1 cellular context compared by ENCODE assay signal in genomic region chr11:43680521-43681505, GRCh38.
TF ChIP-seq lines count a peak whose summit lies in the region.

HSD17B12 (plus strand) TSS chr11:43680738; CDS start chr11:43680828, 90 bp downstream.

TF ChIP-seq in K562, 482 proteins besides CTCF, POLR2A, EP300 and RAD21 (continued from another document and continues in another):
- TF ChIP-seq CREM (IDR thresholded peaks at IDR 0.05; ENCODE audit: low read depth) (peak; percentile 67), TEAD1 (CRISPR knock-in tag; IDR thresholded peaks at IDR 0.05) (no peak), CTBP1 (IDR thresholded peaks at IDR 0.05; ENCODE audit: borderline replicate concordance) (no peak), CBFB (CRISPR knock-in tag; IDR thresholded peaks at IDR 0.05) (no peak), SMAD3 (CRISPR knock-in tag; conservative IDR thresholded peaks at IDR 0.05) (no peak), HBP1 (CRISPR knock-in tag; IDR thresholded peaks at IDR 0.05) (no peak), TAF7 (tag; IDR thresholded peaks at IDR 0.05) (peak; percentile 23; the same call in 1 of the 2 replicates), MEF2A (IDR thresholded peaks at IDR 0.05; ENCODE audit: control insufficient read depth, low read depth, low read length) (no peak), TFAP4 (CRISPR knock-in tag; IDR thresholded peaks at IDR 0.05; ENCODE audit: borderline replicate concordance) (peak; percentile 29; the same call in 1 of the 2 replicates), RFX1 (IDR thresholded peaks at IDR 0.05) (peak; percentile 63), RNF219 (CRISPR knock-in tag; IDR thresholded peaks at IDR 0.05) (no peak), ERF (CRISPR knock-in tag; IDR thresholded peaks at IDR 0.05) (no peak), ZBTB17 (CRISPR knock-in tag; IDR thresholded peaks at IDR 0.05) (no peak), CEBPB (tag; IDR thresholded peaks at IDR 0.05) (no peak), ZBTB33 (CRISPR knock-in tag; IDR thresholded peaks at IDR 0.05) (peak; percentile 73), GATAD2B (IDR thresholded peaks at IDR 0.05; ENCODE audit: borderline replicate concordance) (no peak), SMAD1 (IDR thresholded peaks at IDR 0.05; ENCODE audit: low read depth, low read length, partially characterized antibody) (no peak), SIX5 (IDR thresholded peaks at IDR 0.05; ENCODE audit: borderline replicate concordance in 1 of 2, insufficient read depth in 1 of 2, low read depth in 1 of 2, low read length in 2 of 2) (no peak), PRPF4 (IDR thresholded peaks at IDR 0.05; ENCODE audit: insufficient read depth, low read depth, low read length, poor library complexity, severe bottlenecking) (no peak), ZKSCAN3 (CRISPR knock-in tag; IDR thresholded peaks at IDR 0.05) (no peak), NFE2L1 (tag; IDR thresholded peaks at IDR 0.05; ENCODE audit: borderline replicate concordance, low read depth) (no peak), CREB1 (IDR thresholded peaks at IDR 0.05) (peak; percentile 81), CREB1 (CRISPR knock-in tag; IDR thresholded peaks at IDR 0.05) (peak; percentile 78), ATF7 (IDR thresholded peaks at IDR 0.05) (peak; percentile 36; the same call in 1 of the 2 replicates), ZSCAN32 (CRISPR knock-in tag; IDR thresholded peaks at IDR 0.05) (no peak), RB1 (IDR thresholded peaks at IDR 0.05; ENCODE audit: low read depth) (no peak), ESRRA (IDR thresholded peaks at IDR 0.05; ENCODE audit: borderline replicate concordance, low read depth) (no peak), ZBTB43 (CRISPR knock-in tag; IDR thresholded peaks at IDR 0.05) (no peak), MTA2 (IDR thresholded peaks at IDR 0.05; ENCODE audit: low read depth) (no peak), ZNF592 (IDR thresholded peaks at IDR 0.05) (no peak), ZNF174 (CRISPR knock-in tag; IDR thresholded peaks at IDR 0.05) (no peak), GTF3C2 (IDR thresholded peaks at IDR 0.05; ENCODE audit: borderline replicate concordance, extremely low read depth, insufficient read length) (no peak), ZC3H4 (CRISPR knock-in tag; IDR thresholded peaks at IDR 0.05; ENCODE audit: borderline replicate concordance) (no peak), RERE (CRISPR knock-in tag; IDR thresholded peaks at IDR 0.05; ENCODE audit: borderline replicate concordance) (no peak), KLF13 (tag; IDR thresholded peaks at IDR 0.05; ENCODE audit: borderline replicate concordance, low read depth) (no peak), ATF1 (CRISPR knock-in tag; IDR thresholded peaks at IDR 0.05) (peak; percentile 35; the same call in 1 of the 2 replicates), ATF1 (tag; IDR thresholded peaks at IDR 0.05) (peak; percentile 74)
